1 cellular context compared by ENCODE assay signal in the genomic region with DNA sequence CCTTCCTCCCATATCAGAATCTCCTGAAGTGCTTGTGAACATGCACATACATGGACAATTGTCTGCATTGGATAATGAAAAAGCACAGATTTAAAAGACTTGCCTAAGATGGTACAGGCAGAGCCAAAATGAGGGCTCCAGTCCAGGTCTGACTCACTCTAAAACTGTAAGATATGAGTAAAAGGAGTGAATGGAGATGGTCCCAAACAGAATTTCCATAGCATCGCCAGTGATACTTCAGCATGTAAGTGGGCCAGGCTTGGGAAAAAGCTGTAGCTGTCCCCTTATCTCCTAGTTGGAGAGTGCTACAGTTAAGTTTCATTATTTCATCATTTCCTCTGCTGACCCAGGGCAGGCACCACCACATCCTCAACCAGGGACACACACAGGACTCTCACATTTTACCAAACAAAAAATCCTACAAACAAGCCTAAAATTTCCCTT.
TF ChIP-seq lines count a peak whose summit lies in the region.

No MANE protein-coding gene starts in this region.

TF ChIP-seq in IMR-90, 13 proteins besides CTCF, POLR2A, EP300 and RAD21 (continued from another document):
- TF ChIP-seq, protein P1, sequence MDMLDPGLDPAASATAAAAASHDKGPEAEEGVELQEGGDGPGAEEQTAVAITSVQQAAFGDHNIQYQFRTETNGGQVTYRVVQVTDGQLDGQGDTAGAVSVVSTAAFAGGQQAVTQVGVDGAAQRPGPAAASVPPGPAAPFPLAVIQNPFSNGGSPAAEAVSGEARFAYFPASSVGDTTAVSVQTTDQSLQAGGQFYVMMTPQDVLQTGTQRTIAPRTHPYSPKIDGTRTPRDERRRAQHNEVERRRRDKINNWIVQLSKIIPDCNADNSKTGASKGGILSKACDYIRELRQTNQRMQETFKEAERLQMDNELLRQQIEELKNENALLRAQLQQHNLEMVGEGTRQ (IDR thresholded peaks at IDR 0.05; ENCODE audit: low read depth, low read length) = no peak
- no peak for TF ChIP-seq FOS (IDR thresholded peaks at IDR 0.05; ENCODE audit: low read depth, low read length)
- no peak for TF ChIP-seq RCOR1 (IDR thresholded peaks at IDR 0.05; ENCODE audit: insufficient replicate concordance, low read length)
